10 cellular contexts compared by ENCODE assay signal in the genomic region with DNA sequence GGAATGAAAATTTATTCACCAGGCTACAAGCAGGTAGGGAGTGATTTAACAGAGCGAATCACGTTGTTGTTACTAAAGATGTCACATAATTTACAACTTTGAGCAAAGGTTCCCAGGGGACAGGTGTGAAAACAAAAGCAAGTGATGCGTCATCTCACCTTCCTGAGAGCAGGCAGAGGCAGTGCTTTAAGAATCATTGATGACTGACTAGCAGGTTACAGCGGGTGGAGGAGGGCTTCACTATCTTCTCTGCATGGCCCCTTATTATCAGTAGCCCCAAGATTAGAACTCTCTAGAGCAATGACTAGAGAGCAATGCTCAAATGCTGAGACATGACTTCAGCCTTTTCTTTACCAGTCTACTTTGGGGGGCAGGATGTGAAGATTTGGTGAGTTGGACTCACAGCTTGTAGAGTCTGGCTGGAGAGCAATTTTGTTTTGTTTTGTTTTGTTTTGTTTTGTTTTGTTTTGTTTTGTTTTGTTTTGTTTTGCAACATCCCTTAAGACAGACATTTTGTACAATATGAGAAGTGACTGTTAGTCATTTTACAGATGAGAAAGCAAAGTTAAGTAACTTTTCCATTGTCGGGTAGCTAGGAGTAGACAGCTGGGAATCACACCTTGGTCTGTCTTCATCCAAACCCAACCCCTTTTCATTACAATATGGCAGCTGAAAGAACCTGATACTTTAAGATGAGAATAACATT.
A peak's percentile ranks its signal among the peaks of the same experiment; 100 is the strongest.
DNase-seq lines count a peak whose midpoint lies in the region; ATAC-seq and TF ChIP-seq lines count a peak whose summit lies in the region.
"Had no signal": no experiment of that assay in that cellular context is flagged by ENCODE, and none has a peak within 500 bp of the region (broad histone marks: within the 10 kb centered on the region; RNA-seq: fewer than 3 reads in every experiment).

No MANE protein-coding gene starts in this region.

- H3K9me3 ChIP-seq in BLaER1 (no peaks in the 10 kb centered on the region), Panc1 (ENCODE audit: control insufficient read depth, insufficient read depth, low read depth, low read length) (no peaks in the 10 kb centered on the region; the same call in 1 of the 2 replicates)

- no peaks in the 10 kb centered on the region for H3K27me3 ChIP-seq in BLaER1
- no peaks in the 10 kb centered on the region for H3K27me3 ChIP-seq in Panc1 (ENCODE audit: control insufficient read depth, insufficient read depth, low read length)

- H3K36me3 ChIP-seq in BLaER1 (no peaks in the 10 kb centered on the region), Panc1 (ENCODE audit: control insufficient read depth, insufficient read depth, low read length) (no peaks in the 10 kb centered on the region)

- H3K27ac ChIP-seq in BLaER1 (no peak overlapping the region), Panc1 (ENCODE audit: low read length) (peak overlapping the region; percentile 60; the same call in 1 of the 2 replicates)

- peaks cover 8% of the 10 kb centered on the region for H3K4me1 ChIP-seq in BLaER1
- H3K4me1 ChIP-seq in Panc1 (ENCODE audit: control insufficient read depth, insufficient read depth, low read length), result peaks cover 19% of the 10 kb centered on the region

- POLR2A ChIA-PET in Panc1 (lab: Charles Lee), result no interaction called here
- POLR2A ChIA-PET in activated CD4-positive, alpha-beta T cell treated with anti-CD3 and anti-CD28 coated beads for 36 hours (lab: Charles Lee), result no interaction called here

- H3K27me3 Mint-ChIP-seq in activated CD4-positive, alpha-beta T cell treated with anti-CD3 and anti-CD28 coated beads for 36 hours, result no peaks in the 10 kb centered on the region
- no peaks in the 10 kb centered on the region for H3K27me3 Mint-ChIP-seq in osteocyte (ENCODE audit: unreplicated experiment)

- peaks cover 59% of the 10 kb centered on the region for H3K4me1 Mint-ChIP-seq in activated CD4-positive, alpha-beta T cell treated with anti-CD3 and anti-CD28 coated beads for 36 hours
- peaks cover 10% of the 10 kb centered on the region for H3K4me1 Mint-ChIP-seq in osteocyte (ENCODE audit: unreplicated experiment)

- ATAC-seq in GM18858 (IDR thresholded peaks at IDR 0.05; ENCODE audit: unreplicated experiment), result peak; percentile 69
- peak; percentile 80 for ATAC-seq in HG02759 (IDR thresholded peaks at IDR 0.05; ENCODE audit: unreplicated experiment)
- ATAC-seq in Panc1, result no peak
- ATAC-seq in activated CD4-positive, alpha-beta T cell treated with anti-CD3 and anti-CD28 coated beads for 36 hours, result no peak

- no peaks in the 10 kb centered on the region for H4K20me1 ChIP-seq in BLaER1

- no peak overlapping the region for H3K27ac Mint-ChIP-seq in activated CD4-positive, alpha-beta T cell treated with anti-CD3 and anti-CD28 coated beads for 36 hours
- H3K27ac Mint-ChIP-seq in osteocyte (ENCODE audit: unreplicated experiment), result no peak overlapping the region

- in situ Hi-C loops in Panc1 (cut with HindIII; ENCODE audit: low pct_unique_long_range_greater_than_20kb, low sequenced_read_pairs), result no loop called here

- no peak overlapping the region for H3K4me3 ChIP-seq in BLaER1
- no peak overlapping the region for H3K4me3 ChIP-seq in Panc1 (ENCODE audit: low read depth in 2 of 2, low read length in 2 of 2)

- DNase-seq in Panc1 (ENCODE audit: low read depth, low spot score) (no peak), osteocyte (ENCODE audit: extremely low spot score, unreplicated experiment) (no peak)
- no peak for DNase-seq in stimulated activated CD4-positive, alpha-beta T cell treated with anti-CD3 and anti-CD28 coated beads, Interleukin-4, amount 100 ng/mL, for 24 hours
- no peak for DNase-seq in activated CD4-positive, alpha-beta T cell treated with anti-CD3 and anti-CD28 coated beads for 36 hours
- DNase-seq in activated effector memory CD4-positive, alpha-beta T cell treated with anti-CD3 and anti-CD28 coated beads, Interleukin-2, amount 50 U/mL, for 16 hours, result no peak
- DNase-seq: activated CD4-positive, alpha-beta T cell treated with anti-CD3 and anti-CD28 coated beads, Interleukin-2, amount 50 U/mL, for 4 hours; NCI-H1048 had no signal

- H3K9ac ChIP-seq in BLaER1, result no peak overlapping the region

- H3K4me3 Mint-ChIP-seq in activated CD4-positive, alpha-beta T cell treated with anti-CD3 and anti-CD28 coated beads for 36 hours, result no peak overlapping the region
- H3K4me3 Mint-ChIP-seq in osteocyte (ENCODE audit: unreplicated experiment), result no peak overlapping the region

- no TSS peak for BruUV-seq in Panc1 (replicated peaks; lab: Mats Ljungman, UMichigan)

- intact Hi-C loops in Panc1 (cut with micrococcal nuclease; ENCODE audit: unreplicated experiment), result no loop called here
- intact Hi-C loops in activated CD4-positive, alpha-beta T cell treated with anti-CD3 and anti-CD28 coated beads for 36 hours (cut with DNase I, micrococcal nuclease), result loop anchor here (5.0 to 10.0 kb wide), 3 partner anchors 92 to 330 kb away; a partner anchor contains a TSS

- peaks cover 3% of the 10 kb centered on the region for H3K9me3 Mint-ChIP-seq in activated CD4-positive, alpha-beta T cell treated with anti-CD3 and anti-CD28 coated beads for 36 hours (ENCODE audit: low read depth)
- peaks cover 6% of the 10 kb centered on the region for H3K9me3 Mint-ChIP-seq in osteocyte (ENCODE audit: unreplicated experiment)

- TF ChIP-seq CTCF in Panc1 (IDR thresholded peaks at IDR 0.05) (no peak), osteocyte (IDR thresholded peaks at IDR 0.05) (no peak)

- H3K36me3 Mint-ChIP-seq in activated CD4-positive, alpha-beta T cell treated with anti-CD3 and anti-CD28 coated beads for 36 hours (ENCODE audit: low read depth), result no peaks in the 10 kb centered on the region
- H3K36me3 Mint-ChIP-seq in osteocyte (ENCODE audit: unreplicated experiment), result no peaks in the 10 kb centered on the region

- 0 out of 2 replicates have a peak overlapping the region, but pooled peaks have one; percentile 4 for H3K4me2 ChIP-seq in BLaER1

- CTCF ChIA-PET in Panc1 (lab: Charles Lee), result no interaction called here
- CTCF ChIA-PET in activated CD4-positive, alpha-beta T cell treated with anti-CD3 and anti-CD28 coated beads for 36 hours (lab: Charles Lee), result interaction anchor here (0.7 to 1.3 kb wide), 3 partner anchors 9 to 24 kb away, joined by 3 to 4 read pairs (median 4); no protein-coding TSS in a partner anchor

Comparison
In these comparisons a context has a peak if more than half of its experiments do, and no peak if none do; other contexts are left out.
1. ATAC-seq: peak in GM18858 (single experiment) and HG02759 (single experiment); none in Panc1 (single experiment) and activated CD4-positive, alpha-beta T cell treated with anti-CD3 and anti-CD28 coated beads for 36 hours (single experiment).